ENCODE assay signal across 8 cellular contexts in genomic region chr16:29248306-29248960, GRCh38.
DNase-seq lines count a peak whose midpoint lies in the region; ATAC-seq and TF ChIP-seq lines count a peak whose summit lies in the region.
"Not testable (repeated sequence)": the region's sequence is repeated elsewhere in the genome, so short reads cannot be mapped to it uniquely, and the experiment has no call there.

No MANE protein-coding gene starts in this region.

- H3K9ac ChIP-seq in BLaER1; Loucy (ENCODE audit: low read depth, low read length, poor library complexity, severe bottlenecking); parathyroid adenoma: not testable (repeated sequence)

- peaks cover 14% of the 10 kb centered on the region for H3K36me3 Mint-ChIP-seq in activated CD8-positive, alpha-beta T cell treated with anti-CD3 and anti-CD28 coated beads for 36 hours (ENCODE audit: low read depth)

- POLR2A ChIA-PET in activated CD8-positive, alpha-beta T cell treated with anti-CD3 and anti-CD28 coated beads for 36 hours (lab: Charles Lee): not testable (repeated sequence)

- H3K9me3 Mint-ChIP-seq in activated CD8-positive, alpha-beta T cell treated with anti-CD3 and anti-CD28 coated beads for 36 hours: peaks cover 12% of the 10 kb centered on the region

- peak overlapping the region; percentile 44 for H3K4me2 ChIP-seq in BLaER1
- not testable (repeated sequence) for H3K4me2 ChIP-seq in Loucy (ENCODE audit: low read depth, low read length, poor library complexity, severe bottlenecking); parathyroid adenoma (ENCODE audit: low read length)

- CTCF ChIA-PET in activated CD8-positive, alpha-beta T cell treated with anti-CD3 and anti-CD28 coated beads for 36 hours (lab: Charles Lee): not testable (repeated sequence)

- not testable (repeated sequence) for H4K20me1 ChIP-seq in BLaER1; Loucy (ENCODE audit: insufficient read depth, low read length, poor library complexity, severe bottlenecking)

- peaks cover 23% of the 10 kb centered on the region for H3K4me1 Mint-ChIP-seq in activated CD8-positive, alpha-beta T cell treated with anti-CD3 and anti-CD28 coated beads for 36 hours (ENCODE audit: low read depth)

- H3F3A ChIP-seq in Loucy (ENCODE audit: low read depth): not testable (repeated sequence)

- peak overlapping the region; percentile 29 for H3K27ac Mint-ChIP-seq in activated CD8-positive, alpha-beta T cell treated with anti-CD3 and anti-CD28 coated beads for 36 hours

- H3K9me3 ChIP-seq in BLaER1: peaks cover 13% of the 10 kb centered on the region; the same call in 1 of the 2 replicates
- H3K9me3 ChIP-seq in Loucy (ENCODE audit: insufficient read depth, low read depth, low read length); parathyroid adenoma (ENCODE audit: control insufficient read depth, low read length); testis: not testable (repeated sequence)

- WGBS in testis, 2 donors: 47 to 60% methylated on average over 4 to 20 of the region's 20 CpGs

- peak; percentile 53 for ATAC-seq in activated CD8-positive, alpha-beta T cell treated with anti-CD3 and anti-CD28 coated beads for 36 hours
- ATAC-seq in left cardiac atrium: peak; percentile 70 to 78

- not testable (repeated sequence) for H3K9me2 ChIP-seq in Loucy (replicated peaks; ENCODE audit: low read depth, low read length)

- not testable (repeated sequence) for H3K27me3 ChIP-seq in BLaER1; Loucy (ENCODE audit: insufficient read depth, low read length, poor library complexity, severe bottlenecking); parathyroid adenoma (ENCODE audit: control insufficient read depth, insufficient read depth, low read length); testis

- H3K4me3 ChIP-seq in BLaER1; Loucy (ENCODE audit: low read length, poor library complexity, severe bottlenecking); parathyroid adenoma (ENCODE audit: low read depth, low read length); testis: not testable (repeated sequence)

- H3K27ac ChIP-seq in BLaER1 (0 out of 2 replicates have a peak overlapping the region, but pooled peaks have one; percentile 41), parathyroid adenoma (peak overlapping the region; percentile 15)
- not testable (repeated sequence) for H3K27ac ChIP-seq in testis

- peak; percentile 12 for DNase-seq in activated CD8-positive, alpha-beta T cell treated with anti-CD3 and anti-CD28 coated beads for 36 hours
- DNase-seq in central memory CD4-positive, alpha-beta T cell: peak; percentile 7
- DNase-seq in left cardiac atrium: peak; percentile 60
- DNase-seq in medulla oblongata (ENCODE audit: extremely low spot score): peak; percentile 20
- DNase-seq in testis: peak; percentile 42

- H3K4me1 ChIP-seq in BLaER1: peaks cover 12% of the 10 kb centered on the region
- not testable (repeated sequence) for H3K4me1 ChIP-seq in Loucy (ENCODE audit: insufficient read depth, low read length, poor library complexity, severe bottlenecking); parathyroid adenoma; testis

- TF ChIP-seq CTCF in Loucy (conservative IDR thresholded peaks at IDR 0.05; ENCODE audit: low read length); activated CD8-positive, alpha-beta T cell treated with anti-CD3 and anti-CD28 coated beads for 36 hours (IDR thresholded peaks at IDR 0.05); parathyroid adenoma (IDR thresholded peaks at IDR 0.05); testis (IDR thresholded peaks at IDR 0.05): not testable (repeated sequence)

- H3K79me2 ChIP-seq in Loucy (ENCODE audit: insufficient read depth, low read length); parathyroid adenoma: not testable (repeated sequence)

- H3K36me3 ChIP-seq in BLaER1; Loucy (ENCODE audit: insufficient read depth, low read length); parathyroid adenoma (ENCODE audit: control insufficient read depth, insufficient read depth, low read length); testis (ENCODE audit: low read depth, missing control alignments): not testable (repeated sequence)

- not testable (repeated sequence) for H3K4me3 Mint-ChIP-seq in activated CD8-positive, alpha-beta T cell treated with anti-CD3 and anti-CD28 coated beads for 36 hours

- intact Hi-C loops in activated CD8-positive, alpha-beta T cell treated with anti-CD3 and anti-CD28 coated beads for 36 hours (cut with micrococcal nuclease); left cardiac atrium (cut with DNase I); testis (cut with DNase I; ENCODE audit: low total_unique reads): not testable (repeated sequence)

- not testable (repeated sequence) for H3K27me3 Mint-ChIP-seq in activated CD8-positive, alpha-beta T cell treated with anti-CD3 and anti-CD28 coated beads for 36 hours

- not testable (repeated sequence) for TF ChIP-seq POLR2A in testis (IDR thresholded peaks at IDR 0.05)

- H2AFZ ChIP-seq in Loucy (ENCODE audit: low read length): peak overlapping the region; percentile 65; the same call in 1 of the 2 replicates
- not testable (repeated sequence) for H2AFZ ChIP-seq in parathyroid adenoma

Comparison
In these comparisons a context has a peak if more than half of its experiments do, and no peak if none do; other contexts are left out.
1. DNase-seq: peak in every context shown above with its lines; median percentile 60 in left cardiac atrium; 42 in testis; 20 in medulla oblongata; 12 in activated CD8-positive, alpha-beta T cell treated with anti-CD3 and anti-CD28 coated beads for 36 hours; 7 in central memory CD4-positive, alpha-beta T cell.